Comparison of ENCODE assay signal across 7 cellular contexts in genomic region chr12:80195143-80195726, GRCh38.
A peak's percentile ranks its signal among the peaks of the same experiment; 100 is the strongest.
DNase-seq lines count a peak whose midpoint lies in the region; ATAC-seq, FAIRE-seq and TF ChIP-seq lines count a peak whose summit lies in the region.

No MANE protein-coding gene starts in this region.

- H3K79me1 ChIP-seq in H1 (ENCODE audit: low read depth, low read length), result no peaks in the 10 kb centered on the region

- no peak overlapping the region for H3K9ac ChIP-seq in H1 (replicated peaks in 1 of 4; ENCODE audit: extremely low read depth in 1 of 4, low read depth in 3 of 4, low read length in 3 of 4)

- no peak overlapping the region for H2BK120ac ChIP-seq in H1 (replicated peaks; ENCODE audit: low read depth, low read length)

- H3K4me1 ChIP-seq in H1 (replicated peaks in 1 of 4; ENCODE audit: control insufficient read depth in 3 of 4, insufficient read depth in 4 of 4, low read length in 3 of 4), result no peaks in the 10 kb centered on the region

- no peak overlapping the region for H2BK20ac ChIP-seq in H1 (ENCODE audit: low read length)

- H3K4me3 ChIP-seq in GM12875 (ENCODE audit: low read depth, low read length), result no peak overlapping the region
- no peak overlapping the region for H3K4me3 ChIP-seq in H1 (ENCODE audit: extremely low read depth in 1 of 4, insufficient read depth in 2 of 4, low read depth in 3 of 4, low read length in 4 of 4)

- no peak overlapping the region for H3K56ac ChIP-seq in H1 (replicated peaks; ENCODE audit: insufficient read length, low read depth, low read length)

- H3K79me2 ChIP-seq in H1 (ENCODE audit: control insufficient read depth in 1 of 2, insufficient read depth in 2 of 2, low read length in 2 of 2), result no peaks in the 10 kb centered on the region

- no peaks in the 10 kb centered on the region for H4K20me1 ChIP-seq in H1 (replicated peaks in 1 of 2; ENCODE audit: control insufficient read depth in 1 of 2, insufficient read depth in 2 of 2, low read length in 2 of 2)

- no peak overlapping the region for H3K23ac ChIP-seq in H1 (ENCODE audit: insufficient read length)

- peak; percentile 56 for ATAC-seq in HG02759 (IDR thresholded peaks at IDR 0.05; ENCODE audit: unreplicated experiment)
- ATAC-seq in GM19467 (IDR thresholded peaks at IDR 0.05; ENCODE audit: unreplicated experiment), result no peak
- ATAC-seq in HG03460 (IDR thresholded peaks at IDR 0.05; ENCODE audit: unreplicated experiment), result no peak

- POLR2A ChIA-PET in H1 (lab: Charles Lee; ENCODE audit: partially characterized antibody), result no interaction called here

- DNase-seq in NCI-H748 treated with DMSO at 0.1 percent for 48 hours (lab: John Stamatoyannopoulos, UW) (peak; percentile 57), H1 (ENCODE audit: low read depth in 1 of 2, low spot score in 2 of 2) (no peak), occipital lobe (lab: John Stamatoyannopoulos, UW) (peak; percentile 2)

- H2BK5ac ChIP-seq in H1 (ENCODE audit: low read depth, low read length), result no peak overlapping the region

- no peak for TF ChIP-seq POLR2A in H1 (IDR thresholded peaks at IDR 0.05; ENCODE audit: control extremely low read depth in 1 of 2, low read depth in 2 of 2, low read length in 2 of 2)

- H3K4ac ChIP-seq in H1 (replicated peaks; ENCODE audit: insufficient read length, low read depth, low read length), result no peak overlapping the region

- TF ChIP-seq CTCF in GM12875 (IDR thresholded peaks at IDR 0.05; ENCODE audit: borderline replicate concordance, insufficient read depth, low read depth, low read length) (peak; percentile 59; the same call in 1 of the 2 replicates), H1 (IDR thresholded peaks at IDR 0.05; ENCODE audit: control extremely low read depth in 1 of 3, insufficient read depth in 1 of 3, low read depth in 1 of 3, low read length in 3 of 3) (peak in 2 of 3 experiments; percentile 64 to 67; a peak in 3 of 4 replicates)

- no peak overlapping the region for H4K8ac ChIP-seq in H1 (ENCODE audit: extremely low read depth, insufficient read depth, low read length)

- H2AFZ ChIP-seq in H1 (ENCODE audit: low read length), result no peak overlapping the region

- no peaks in the 10 kb centered on the region for H3K23me2 ChIP-seq in H1 (ENCODE audit: low read depth, low read length)

- peak; percentile 63 to 76 for TF ChIP-seq RAD21 in H1 (IDR thresholded peaks at IDR 0.05 in 1 of 2, conservative IDR thresholded peaks at IDR 0.05 in 1 of 2; ENCODE audit: low read depth in 2 of 2, low read length in 2 of 2)

- H2BK12ac ChIP-seq in H1 (ENCODE audit: low read depth, low read length), result no peak overlapping the region

- no peak overlapping the region for H2BK15ac ChIP-seq in H1 (ENCODE audit: low read length)

- H3K18ac ChIP-seq in H1 (ENCODE audit: extremely low read depth, low read length), result no peak overlapping the region

- CTCF ChIA-PET in H1 (lab: Charles Lee; ENCODE audit: partially characterized antibody), result interaction anchor here (0.7 to 8.5 kb wide), 28 partner anchors 8 to 1415 kb away, joined by 3 to 136 read pairs (median 4); no protein-coding TSS in a partner anchor

- WGBS in H1 (ENCODE audit: extremely low coverage in 1 of 2, insufficient coverage in 1 of 2, insufficient read length in 1 of 2, insufficient replicate concordance in 2 of 2, low coverage in 1 of 2, low lambda C conversion rate in 2 of 2, missing lambda C conversion rate in 1 of 2), 2 experiments, result 13% methylated on average over 1 of the region's 1 CpG; no CpG with 5 or more reads in 1 of the 2 experiments

- TF ChIP-seq EP300 in H1 (IDR thresholded peaks at IDR 0.05; ENCODE audit: borderline replicate concordance in 1 of 2, low read depth in 2 of 2, low read length in 2 of 2), result no peak

- H4K5ac ChIP-seq in H1 (ENCODE audit: insufficient read length, low read depth, low read length), result no peak overlapping the region

- H3K4me2 ChIP-seq in H1 (ENCODE audit: insufficient read depth in 1 of 2, low read depth in 2 of 2, low read length in 2 of 2), result no peak overlapping the region

- H3K27ac ChIP-seq in H1 (ENCODE audit: low read depth, low read length), result no peak overlapping the region

- FAIRE-seq in H1 (lab: Jason Lieb, UNC), result peak; percentile 60

- H3K9me3 ChIP-seq in H1 (ENCODE audit: insufficient read depth in 2 of 2, low read depth in 1 of 2, low read length in 1 of 2), result no peaks in the 10 kb centered on the region

- no peaks in the 10 kb centered on the region for H3K36me3 ChIP-seq in H1 (ENCODE audit: control insufficient read depth in 2 of 4, insufficient read depth in 4 of 4, low read length in 3 of 4)

- no peaks in the 10 kb centered on the region for H3K27me3 ChIP-seq in H1 (replicated peaks in 1 of 4; ENCODE audit: control insufficient read depth in 3 of 4, extremely low read depth in 1 of 4, insufficient read depth in 3 of 4, low read length in 3 of 4)

- H4K91ac ChIP-seq in H1 (replicated peaks; ENCODE audit: insufficient read length, low read length), result no peak overlapping the region

- no peak overlapping the region for H2AK5ac ChIP-seq in H1 (ENCODE audit: low read depth, low read length)

- H3K14ac ChIP-seq in H1 (ENCODE audit: insufficient read length), result no peak overlapping the region

TF ChIP-seq in H1, 55 proteins besides CTCF, POLR2A, EP300 and RAD21:
- TF ChIP-seq TAF7 (optimal IDR thresholded peaks at IDR 0.05; ENCODE audit: borderline replicate concordance, low read depth, low read length) (no peak), FOSL1 (IDR thresholded peaks at IDR 0.05; ENCODE audit: insufficient read depth, low read depth, low read length) (no peak), JUN (IDR thresholded peaks at IDR 0.05; ENCODE audit: low read depth, low read length) (no peak), YY1 (IDR thresholded peaks at IDR 0.05; ENCODE audit: low read depth, low read length) (0 out of 2 replicates have a peak, but pooled peaks have one; percentile 15), POLR2AphosphoS5 (IDR thresholded peaks at IDR 0.05; ENCODE audit: low read depth, low read length) (no peak), SIRT6 (IDR thresholded peaks at IDR 0.05; ENCODE audit: low read length) (no peak)

Comparison
In these comparisons a context has a peak if more than half of its experiments do, and no peak if none do; other contexts are left out.
1. DNase-seq: peak in NCI-H748 treated with DMSO at 0.1 percent for 48 hours (single experiment) and occipital lobe (single experiment); none in H1 (0 of 2).